8 cellular contexts compared by ENCODE assay signal in genomic region chr1:160030657-160031367, GRCh38. TPM values are rescaled to one million over a fixed set of nuclear protein-coding genes. Genes with fewer than 3 reads are reported as not detected.
DNase-seq lines count a peak whose midpoint lies in the region; ATAC-seq and TF ChIP-seq lines count a peak whose summit lies in the region.

No MANE protein-coding gene starts in this region.

- TF ChIP-seq RAD21 in liver (IDR thresholded peaks at IDR 0.05): no peak

- peak overlapping the region; percentile 81 for H3K4me3 ChIP-seq in CD4-positive, CD25-positive, alpha-beta regulatory T cell (ENCODE audit: low read depth, low read length)
- H3K4me3 ChIP-seq in MG63 (peak overlapping the region; percentile 95), breast epithelium (peak overlapping the region; percentile 71 to 80 (median 80)), liver (ENCODE audit: low read depth in 1 of 3, low read length in 3 of 3) (peak overlapping the region; percentile 89 to 98 (median 96)), testis (peak overlapping the region; percentile 79 to 84)

- ATAC-seq in CD4-positive, CD25-positive, alpha-beta regulatory T cell (ENCODE audit: low read depth in 2 of 2): peak; percentile 3 to 23
- peak; percentile 6 for ATAC-seq in GM19328 (IDR thresholded peaks at IDR 0.05; ENCODE audit: unreplicated experiment)
- ATAC-seq in HG03457 (IDR thresholded peaks at IDR 0.05; ENCODE audit: unreplicated experiment): no peak

- H3K27ac ChIP-seq in CD4-positive, CD25-positive, alpha-beta regulatory T cell (ENCODE audit: insufficient read depth, low read length, poor library complexity, severe bottlenecking): peak overlapping the region; percentile 69
- peak overlapping the region; percentile 50 to 77 for H3K27ac ChIP-seq in breast epithelium
- H3K27ac ChIP-seq in liver (ENCODE audit: low read depth in 1 of 2, low read length in 2 of 2): peak overlapping the region; percentile 70 to 75
- peak overlapping the region in 1 of 2 donors; percentile 18 for H3K27ac ChIP-seq in testis

- TF ChIP-seq CTCF in breast epithelium (IDR thresholded peaks at IDR 0.05): no peak
- TF ChIP-seq CTCF in liver (IDR thresholded peaks at IDR 0.05; ENCODE audit: low read depth, low read length, missing input control): no peak
- no peak for TF ChIP-seq CTCF in testis (IDR thresholded peaks at IDR 0.05)

- H3K9ac ChIP-seq in liver (ENCODE audit: low read depth in 1 of 2, low read length in 2 of 2): peak overlapping the region; percentile 80 to 94

- no peaks in the 10 kb centered on the region for H3K27me3 Mint-ChIP-seq in CD4-positive, CD25-positive, alpha-beta regulatory T cell

- H3K4me1 Mint-ChIP-seq in CD4-positive, CD25-positive, alpha-beta regulatory T cell: peaks cover 24 to 49% (median 40%) of the 10 kb centered on the region in 4 donors

- no peaks in the 10 kb centered on the region for H3K27me3 ChIP-seq in CD4-positive, CD25-positive, alpha-beta regulatory T cell (ENCODE audit: control insufficient read depth, insufficient read depth, low read length)
- H3K27me3 ChIP-seq in MG63 (peaks cover 10% of the 10 kb centered on the region), breast epithelium (no peaks in the 10 kb centered on the region), liver (ENCODE audit: control insufficient read depth in 4 of 4, insufficient read depth in 4 of 4, low read length in 3 of 4) (no peaks in the 10 kb centered on the region), testis (no peaks in the 10 kb centered on the region)

- intact Hi-C loops in breast epithelium (cut with DNase I; ENCODE audit: low total_unique reads): no loop called here
- intact Hi-C loops in testis (cut with DNase I; ENCODE audit: low total_unique reads): no loop called here

- no peak for TF ChIP-seq POLR2A in breast epithelium (IDR thresholded peaks at IDR 0.05)
- TF ChIP-seq POLR2A in testis (IDR thresholded peaks at IDR 0.05): no peak

- no peak for DNase-seq in CD4-positive, CD25-positive, alpha-beta regulatory T cell
- DNase-seq in MG63 (no peak), breast epithelium (ENCODE audit: low spot score in 2 of 2) (no peak), testis (no peak)
- no peak for DNase-seq in activated CD8-positive, alpha-beta memory T cell treated with anti-CD3 and anti-CD28 coated beads, Interleukin-2, amount 50 U/mL, for 4 hours

- peaks cover 0 to 1% (median 0%) of the 10 kb centered on the region in 7 donors for H3K9me3 Mint-ChIP-seq in CD4-positive, CD25-positive, alpha-beta regulatory T cell

- H3K4me3 Mint-ChIP-seq in CD4-positive, CD25-positive, alpha-beta regulatory T cell: peak overlapping the region; percentile 96 to 98 (median 97)

- H3K9me3 ChIP-seq in CD4-positive, CD25-positive, alpha-beta regulatory T cell (ENCODE audit: control insufficient read depth in 2 of 2, low read length in 2 of 2): no peaks in the 10 kb centered on the region
- no peaks in the 10 kb centered on the region for H3K9me3 ChIP-seq in MG63
- H3K9me3 ChIP-seq in breast epithelium: no peaks in the 10 kb centered on the region
- no peaks in the 10 kb centered on the region for H3K9me3 ChIP-seq in liver (ENCODE audit: control insufficient read depth in 4 of 4, low read length in 3 of 4)
- no peaks in the 10 kb centered on the region for H3K9me3 ChIP-seq in testis

- H3K36me3 Mint-ChIP-seq in CD4-positive, CD25-positive, alpha-beta regulatory T cell: peaks cover 6% of the 10 kb centered on the region

- peaks cover 29% of the 10 kb centered on the region for H3K4me1 ChIP-seq in CD4-positive, CD25-positive, alpha-beta regulatory T cell (ENCODE audit: control insufficient read depth, insufficient read depth, low read length, poor library complexity, severe bottlenecking)
- H3K4me1 ChIP-seq in breast epithelium (peaks cover 0 to 16% of the 10 kb centered on the region in 2 donors), liver (ENCODE audit: control insufficient read depth in 4 of 4, insufficient read depth in 4 of 4, low read length in 3 of 4) (peaks cover 1 to 22% (median 11%) of the 10 kb centered on the region in 4 donors), testis (peaks cover 15% of the 10 kb centered on the region)

- WGBS in liver: 5% methylated on average over 23 of the region's 23 CpGs
- whole genome bisulfite sequencing in testis, 2 donors: 8% methylated on average over 16 to 23 of the region's 23 CpGs

- no peaks in the 10 kb centered on the region for H3K36me3 ChIP-seq in CD4-positive, CD25-positive, alpha-beta regulatory T cell (ENCODE audit: control insufficient read depth, insufficient read depth, low read length)
- H3K36me3 ChIP-seq in MG63: no peaks in the 10 kb centered on the region; the same call in 1 of the 2 replicates
- H3K36me3 ChIP-seq in breast epithelium: no peaks in the 10 kb centered on the region
- no peaks in the 10 kb centered on the region for H3K36me3 ChIP-seq in liver (ENCODE audit: control insufficient read depth in 4 of 4, insufficient read depth in 3 of 4, low read depth in 1 of 4, low read length in 3 of 4)
- H3K36me3 ChIP-seq in testis (ENCODE audit: low read depth, missing control alignments): no peaks in the 10 kb centered on the region

- peak overlapping the region; percentile 89 to 97 (median 97) for H3K27ac Mint-ChIP-seq in CD4-positive, CD25-positive, alpha-beta regulatory T cell

TF ChIP-seq in liver, 16 proteins besides CTCF, POLR2A, EP300 and RAD21:
- TF ChIP-seq GABPA (IDR thresholded peaks at IDR 0.05 in 1 of 2, conservative IDR thresholded peaks at IDR 0.05 in 1 of 2) (peak in 1 of 2 donors; percentile 49), NR2F2 (IDR thresholded peaks at IDR 0.05) (no peak)

RNA-seq across cellular contexts. Expression of gene PIGM, which starts 1.0 kb away (rescaled TPM):
- 3.6 TPM for total RNA-seq in CD4-positive, CD25-positive, alpha-beta regulatory T cell
- polyA plus RNA-seq in CD4-positive, CD25-positive, alpha-beta regulatory T cell: 1 to 10 TPM; 4.3 to 5.5 (median 4.7) TPM
- total RNA-seq in MG63 (2014; rRNA removed; shearing (Covaris generic); ENCODE audit: low replicate concordance): 4.1 and 4.6 TPM in 2 replicates
- total RNA-seq in breast epithelium (1 to 10 TPM; 4.9 to 8.2 (median 5.1) TPM), liver (1 to 10 TPM; 3.5 to 3.8 TPM), testis (1 to 10 TPM; 5.1 to 6.5 TPM)
- polyA plus RNA-seq in liver (1 to 10 TPM; 2.9 to 4.2 TPM), testis (ENCODE audit: insufficient read depth, low read depth, low replicate concordance) (9.1 TPM)

RNA-seq across cellular contexts. Expression of gene KCNJ10, which starts 39.1 kb away (rescaled TPM):
- not detected for total RNA-seq in CD4-positive, CD25-positive, alpha-beta regulatory T cell
- not detected for polyA plus RNA-seq in CD4-positive, CD25-positive, alpha-beta regulatory T cell
- not detected in 2 replicates for total RNA-seq in MG63 (2014; rRNA removed; shearing (Covaris generic); ENCODE audit: low replicate concordance)
- total RNA-seq in breast epithelium (under 1 TPM in 1 of 3 donors, not detected in 2; 0.15 TPM), liver (1 to 10 TPM in 1 of 2 donors, under 1 TPM in 1; 0.50 to 1.6 TPM), testis (1 to 10 TPM in 1 of 2 donors, under 1 TPM in 1; 0.79 to 1.5 TPM)
- polyA plus RNA-seq in liver (under 1 TPM; 0.48 to 0.53 TPM), testis (ENCODE audit: insufficient read depth, low read depth, low replicate concordance) (1.9 TPM)

RNA-seq across cellular contexts. Expression of gene KCNJ9, which starts 50.5 kb away (rescaled TPM):
- total RNA-seq in CD4-positive, CD25-positive, alpha-beta regulatory T cell: not detected
- polyA plus RNA-seq in CD4-positive, CD25-positive, alpha-beta regulatory T cell: under 1 TPM in 2 of 4 donors, not detected in 2; 0.05 to 0.25 TPM
- total RNA-seq in MG63 (2014; rRNA removed; shearing (Covaris generic); ENCODE audit: low replicate concordance): not detected in 2 replicates
- not detected for total RNA-seq in breast epithelium
- total RNA-seq in liver: not detected
- polyA plus RNA-seq in liver: not detected
- total RNA-seq in testis: under 1 TPM; 0.55 to 0.68 TPM
- polyA plus RNA-seq in testis (ENCODE audit: insufficient read depth, low read depth, low replicate concordance): 0.37 TPM
